14 cellular contexts compared by ENCODE assay signal in genomic region chr22:17965538-17966402, GRCh38. TPM values are rescaled to one million over a fixed set of nuclear protein-coding genes. Genes with fewer than 3 reads are reported as not detected.
A peak's percentile ranks its signal among the peaks of the same experiment; 100 is the strongest.
DNase-seq lines count a peak whose midpoint lies in the region; ATAC-seq and TF ChIP-seq lines count a peak whose summit lies in the region.
"Had no signal": no experiment of that assay in that cellular context is flagged by ENCODE, and none has a peak within 500 bp of the region (broad histone marks: within the 10 kb centered on the region; RNA-seq: fewer than 3 reads in every experiment).

No MANE protein-coding gene starts in this region.

- no peaks in the 10 kb centered on the region for H3F3A ChIP-seq in PC-9 (ENCODE audit: insufficient read depth, low read depth)

- H3K36me3 ChIP-seq in PC-9 (ENCODE audit: low read depth), result no peaks in the 10 kb centered on the region; the same call in 1 of the 2 replicates
- H3K36me3 ChIP-seq: lower lobe of right lung had no signal

- no peak overlapping the region for H2AFZ ChIP-seq in PC-9

- H4K20me1 ChIP-seq in PC-9 (ENCODE audit: insufficient read depth), result no peaks in the 10 kb centered on the region

- intact Hi-C loops in PC-9 (cut with micrococcal nuclease; ENCODE audit: unreplicated experiment), result loop anchor here (10.0 kb wide), 1 partner anchor 51 kb away; no protein-coding TSS in a partner anchor

- TF ChIP-seq CTCF in neural crest cell (conservative IDR thresholded peaks at IDR 0.05), result no peak
- no peak for TF ChIP-seq CTCF in PC-9 (conservative IDR thresholded peaks at IDR 0.05)

- peaks cover 15% of the 10 kb centered on the region for H3K79me2 ChIP-seq in PC-9 (ENCODE audit: low read depth)

- H3K27ac ChIP-seq in angular gyrus (ENCODE audit: low read depth, low read length) (peak overlapping the region; percentile 51), PC-9 (no peak overlapping the region)
- H3K27ac ChIP-seq: coronary artery, lower lobe of right lung, testis had no signal

- BruUV-seq in PC-9 (replicated peaks; lab: Mats Ljungman, UMichigan), result no TSS peak

- CTCF ChIA-PET in PC-9 (lab: Charles Lee), result no interaction called here

- no peaks in the 10 kb centered on the region for H3K9me2 ChIP-seq in PC-9 (ENCODE audit: insufficient read depth)

- H3K4me1 Mint-ChIP-seq in neural crest cell, result peaks cover 37% of the 10 kb centered on the region

- H3K4me1 ChIP-seq in PC-9 (replicated peaks; ENCODE audit: insufficient read depth), result peaks cover 16% of the 10 kb centered on the region
- H3K4me1 ChIP-seq: lower lobe of right lung, testis had no signal

- H3K9me3 Mint-ChIP-seq in neural crest cell, result no peaks in the 10 kb centered on the region
- H3K9me3 Mint-ChIP-seq: activated naive CD4-positive, alpha-beta T cell treated with anti-CD3 and anti-CD28 coated beads for 36 hours had no signal

- no peaks in the 10 kb centered on the region for H3K9me3 ChIP-seq in PC-9 (ENCODE audit: insufficient read depth, low read depth)
- H3K9me3 ChIP-seq: lower lobe of right lung, testis had no signal

- no peak overlapping the region for H3K4me2 ChIP-seq in PC-9

- no peaks in the 10 kb centered on the region for H3K27me3 ChIP-seq in PC-9 (ENCODE audit: insufficient read depth, low read depth)
- H3K27me3 ChIP-seq: testis had no signal

- ATAC-seq in HG03457 (IDR thresholded peaks at IDR 0.05; ENCODE audit: unreplicated experiment), result no peak
- ATAC-seq: lower lobe of right lung had no signal

- peaks cover 2% of the 10 kb centered on the region for H3K36me3 Mint-ChIP-seq in neural crest cell (ENCODE audit: low read depth)

- no peak overlapping the region for H3K4me3 ChIP-seq in Jurkat, Clone E6-1 (ENCODE audit: low read length)
- H3K4me3 ChIP-seq in PC-9, result no peak overlapping the region
- H3K4me3 ChIP-seq: coronary artery, lower lobe of right lung, testis had no signal

- POLR2A ChIA-PET in PC-9 (lab: Charles Lee; ENCODE audit: unreplicated experiment), result no interaction called here

- DNase-seq in CMK (ENCODE audit: low read depth), result peak; percentile 51
- DNase-seq in Jurkat, Clone E6-1 (ENCODE audit: low read depth, low spot score), result peak; percentile 35
- no peak for DNase-seq in neural crest cell (ENCODE audit: low read depth, low spot score)
- DNase-seq in PC-9, result no peak
- no peak for DNase-seq in NCI-H2081 treated with DMSO at 0.1 percent for 48 hours (lab: John Stamatoyannopoulos, UW)
- DNase-seq in NCI-H2227 treated with DMSO at 0.1 percent for 48 hours (lab: John Stamatoyannopoulos, UW), result no peak
- DNase-seq: activated CD4-positive, alpha-beta T cell treated with anti-CD3 and anti-CD28 coated beads for 48 hours; activated naive CD4-positive, alpha-beta T cell treated with anti-CD3 and anti-CD28 coated beads for 36 hours; lower lobe of right lung; NCI-H1105; testis had no signal

- H3K4me3 Mint-ChIP-seq in neural crest cell, result no peak overlapping the region
- H3K4me3 Mint-ChIP-seq: activated naive CD4-positive, alpha-beta T cell treated with anti-CD3 and anti-CD28 coated beads for 36 hours had no signal

- H3K27me3 Mint-ChIP-seq in neural crest cell (ENCODE audit: low read depth), result no peaks in the 10 kb centered on the region

- H3K27ac Mint-ChIP-seq in neural crest cell (ENCODE audit: unreplicated experiment), result peak overlapping the region; percentile 64
- H3K27ac Mint-ChIP-seq: activated naive CD4-positive, alpha-beta T cell treated with anti-CD3 and anti-CD28 coated beads for 36 hours had no signal

RNA-seq across cellular contexts. Expression of gene MICAL3, which starts 58.6 kb away (rescaled TPM):
- polyA plus RNA-seq in Jurkat, Clone E6-1 (2012; ENCODE audit: insufficient read depth, insufficient read length), result 18.3 TPM
- total RNA-seq in neural crest cell (84.5 and 87.1 TPM in 2 replicates), PC-9 (2021) (23.8 and 27.4 TPM in 2 replicates)

Comparison
In these comparisons a context has a peak if more than half of its experiments do, and no peak if none do; other contexts are left out.
1. DNase-seq: peak in CMK (single experiment) and Jurkat, Clone E6-1 (single experiment); none in neural crest cell (single experiment), PC-9 (0 of 2), NCI-H2081 treated with DMSO at 0.1 percent for 48 hours (single experiment) and NCI-H2227 treated with DMSO at 0.1 percent for 48 hours (single experiment).